In genomic region chr9:76458903-76459690, GRCh38 we compare ENCODE assay signal across 1 cellular context.
TF ChIP-seq lines count a peak whose summit lies in the region.

TSS of gene GCNT1 (plus strand) at chr9:76459182. CDS start at chr9:76502382, 43,200 bp downstream.

TF ChIP-seq in K562, 482 proteins besides CTCF, POLR2A, EP300 and RAD21 (continued from another document and continues in another):
- TF ChIP-seq TRIM25 (IDR thresholded peaks at IDR 0.05; ENCODE audit: borderline replicate concordance), result no peak
- TF ChIP-seq CTBP1 (IDR thresholded peaks at IDR 0.05; ENCODE audit: borderline replicate concordance), result 0 out of 2 replicates have a peak, but pooled peaks have one; percentile 31
- TF ChIP-seq SP1 (CRISPR knock-in tag; IDR thresholded peaks at IDR 0.05), result 0 out of 2 replicates have a peak, but pooled peaks have one; percentile 30
- no peak for TF ChIP-seq NFIX (CRISPR knock-in tag; IDR thresholded peaks at IDR 0.05; ENCODE audit: low read depth)
- no peak for TF ChIP-seq HOXB6 (CRISPR knock-in tag; IDR thresholded peaks at IDR 0.05; ENCODE audit: borderline replicate concordance)
- peak; percentile 60 for TF ChIP-seq EGR1 (conservative IDR thresholded peaks at IDR 0.05)
- peak; percentile 64 for TF ChIP-seq MGA (IDR thresholded peaks at IDR 0.05)
- peak; percentile 45; the same call in 1 of the 2 replicates for TF ChIP-seq VEZF1 (CRISPR knock-in tag; IDR thresholded peaks at IDR 0.05)
- no peak for TF ChIP-seq NFYB (IDR thresholded peaks at IDR 0.05; ENCODE audit: extremely low read depth, insufficient read length)
- TF ChIP-seq ZNF318 (IDR thresholded peaks at IDR 0.05; ENCODE audit: borderline replicate concordance in 1 of 2, low read depth in 1 of 2), result no peak
- 0 out of 2 replicates have a peak, but pooled peaks have one; percentile 18 for TF ChIP-seq GABPA (tag; conservative IDR thresholded peaks at IDR 0.05; ENCODE audit: low read depth)
- TF ChIP-seq NRF1 (conservative IDR thresholded peaks at IDR 0.05 in 1 of 2, IDR thresholded peaks at IDR 0.05 in 1 of 2), result peak; percentile 81 to 83
- no peak for TF ChIP-seq SRSF9 (IDR thresholded peaks at IDR 0.05; ENCODE audit: borderline replicate concordance, low read depth, low read length)
- TF ChIP-seq E2F6 (IDR thresholded peaks at IDR 0.05; ENCODE audit: borderline replicate concordance in 1 of 2, extremely low read depth in 1 of 2, insufficient read depth in 1 of 2, insufficient read length in 1 of 2, low read depth in 1 of 2, low read length in 1 of 2, poor library complexity in 1 of 2, severe bottlenecking in 1 of 2), result peak; percentile 90 to 96
- peak in 1 of 3 experiments; percentile 37; a peak in 1 of 6 replicates for TF ChIP-seq ZBTB11 (CRISPR knock-in tag; IDR thresholded peaks at IDR 0.05)
- no peak for TF ChIP-seq PCBP2 (IDR thresholded peaks at IDR 0.05; ENCODE audit: low read depth, low read length, poor library complexity, severe bottlenecking)
- TF ChIP-seq YY1 (IDR thresholded peaks at IDR 0.05; ENCODE audit: borderline replicate concordance in 1 of 3, control insufficient read depth in 1 of 3, extremely low read depth in 1 of 3, insufficient read depth in 3 of 3, insufficient read length in 1 of 3, insufficient replicate concordance in 2 of 3, low read depth in 1 of 3, low read length in 2 of 3), result no peak
